In genomic region chr17:48915459-48916282, GRCh38 we compare ENCODE assay signal across 8 cellular contexts. TPM values are rescaled to one million over a fixed set of nuclear protein-coding genes. Genes with fewer than 3 reads are reported as not detected.
A peak's percentile ranks its signal among the peaks of the same experiment; 100 is the strongest.
DNase-seq lines count a peak whose midpoint lies in the region; ATAC-seq, FAIRE-seq and TF ChIP-seq lines count a peak whose summit lies in the region.

No MANE protein-coding gene starts in this region.

- intact Hi-C loops in left lung (cut with DNase I), result no loop called here
- intact Hi-C loops in stomach (cut with DNase I; ENCODE audit: low total_unique reads), result no loop called here

- H3K9me3 ChIP-seq in left lung, result no peaks in the 10 kb centered on the region
- H3K9me3 ChIP-seq in stomach, result no peaks in the 10 kb centered on the region

- 58 to 71% (median 66%) methylated on average over 5 of the region's 5 CpGs for WGBS in stomach, 5 donors

- FAIRE-seq in urothelium cell line (lab: Jason Lieb, UNC), result no peak

- H3K4me3 ChIP-seq in left lung (no peak overlapping the region), stomach (no peak overlapping the region)

- TF ChIP-seq CTCF in left lung (IDR thresholded peaks at IDR 0.05) (no peak), stomach (IDR thresholded peaks at IDR 0.05) (no peak)

- no peak for TF ChIP-seq EP300 in stomach (IDR thresholded peaks at IDR 0.05)

- H3K36me3 ChIP-seq in left lung (peaks cover 4 to 90% of the 10 kb centered on the region in 2 donors), stomach (peaks cover 52 to 99% (median 97%) of the 10 kb centered on the region in 4 donors)

- H3K4me1 ChIP-seq in left lung (peaks cover 0 to 57% of the 10 kb centered on the region in 2 donors), stomach (peaks cover 7 to 48% (median 30%) of the 10 kb centered on the region in 4 donors)

- TF ChIP-seq POLR2A in stomach (IDR thresholded peaks at IDR 0.05), result no peak

- H3K27me3 ChIP-seq in left lung (no peaks in the 10 kb centered on the region), stomach (no peaks in the 10 kb centered on the region)

- peak; percentile 67 for ATAC-seq in GM21576 (IDR thresholded peaks at IDR 0.05; ENCODE audit: unreplicated experiment)
- ATAC-seq in left lung, result peak; percentile 90

- H3K27ac ChIP-seq in left lung (peak overlapping the region in 1 of 2 donors; percentile 66), stomach (peak overlapping the region in 4 of 5 donors; percentile 26 to 74 (median 50))

- DNase-seq in Daoy (ENCODE audit: low read depth), result peak; percentile 78
- DNase-seq in MV-4-11 (lab: John Stamatoyannopoulos, UW), result peak; percentile 81
- peak; percentile 57 for DNase-seq in activated naive CD4-positive, alpha-beta T cell treated with anti-CD3 and anti-CD28 coated beads, Interleukin-2, amount 50 U/mL, for 16 hours
- DNase-seq in left lung, result peak in 1 of 2 donors; percentile 34
- peak; percentile 31 for DNase-seq in stomach
- DNase-seq in urothelium cell line (ENCODE audit: low spot score), result no peak
- no peak for DNase-seq in UCSD-AML1 (lab: John Stamatoyannopoulos, UW; ENCODE audit: unreplicated experiment)

RNA-seq across cellular contexts. Expression of gene UBE2Z, which starts 7.5 kb away (rescaled TPM):
- total RNA-seq in Daoy (2014; rRNA removed; shearing (Covaris generic)), result 65.3 and 66.0 TPM in 2 replicates
- 10 to 100 TPM; 65.8 to 70.3 TPM for total RNA-seq in left lung
- 10 to 100 TPM; 28.1 to 55.6 (median 36.2) TPM for total RNA-seq in stomach
- polyA plus RNA-seq in stomach, result 10 to 100 TPM; 30.2 to 43.4 (median 38.8) TPM

RNA-seq across cellular contexts. Expression of gene ATP5MC1, which starts 23.1 kb away (rescaled TPM):
- 91.6 and 105 TPM in 2 replicates for total RNA-seq in Daoy (2014; rRNA removed; shearing (Covaris generic))
- total RNA-seq in left lung (10 to 100 TPM; 56.6 to 83.3 TPM), stomach (100 to 1,000 TPM in 3 of 5 donors, 10 to 100 TPM in 2; 19.4 to 298 (median 140) TPM)
- polyA plus RNA-seq in stomach, result 100 to 1,000 TPM; 247 to 449 (median 337) TPM

RNA-seq across cellular contexts. Expression of gene SNF8, which starts 29.0 kb away (rescaled TPM):
- total RNA-seq in Daoy (2014; rRNA removed; shearing (Covaris generic)), result 43.2 and 64.9 TPM in 2 replicates
- total RNA-seq in left lung (100 to 1,000 TPM in 1 of 2 donors, 10 to 100 TPM in 1; 95.8 to 109 TPM), stomach (10 to 100 TPM; 18.7 to 53.6 (median 41.3) TPM)
- 100 to 1,000 TPM; 145 to 160 (median 149) TPM for polyA plus RNA-seq in stomach

RNA-seq across cellular contexts. Expression of gene GIP, which starts 52.7 kb away (rescaled TPM):
- total RNA-seq in Daoy (2014; rRNA removed; shearing (Covaris generic)), result not detected in 2 replicates
- not detected for total RNA-seq in left lung
- total RNA-seq in stomach, result not detected
- polyA plus RNA-seq in stomach, result under 1 TPM in 1 of 3 donors, not detected in 2; 0.56 TPM

Comparison
In these comparisons a context has a peak if more than half of its experiments do, and no peak if none do; other contexts are left out.
1. DNase-seq: peak in Daoy (single experiment), MV-4-11 (single experiment), activated naive CD4-positive, alpha-beta T cell treated with anti-CD3 and anti-CD28 coated beads, Interleukin-2, amount 50 U/mL, for 16 hours (single experiment) and stomach (single experiment); none in urothelium cell line (single experiment) and UCSD-AML1 (single experiment).